3 cellular contexts compared by ENCODE assay signal in the genomic region with DNA sequence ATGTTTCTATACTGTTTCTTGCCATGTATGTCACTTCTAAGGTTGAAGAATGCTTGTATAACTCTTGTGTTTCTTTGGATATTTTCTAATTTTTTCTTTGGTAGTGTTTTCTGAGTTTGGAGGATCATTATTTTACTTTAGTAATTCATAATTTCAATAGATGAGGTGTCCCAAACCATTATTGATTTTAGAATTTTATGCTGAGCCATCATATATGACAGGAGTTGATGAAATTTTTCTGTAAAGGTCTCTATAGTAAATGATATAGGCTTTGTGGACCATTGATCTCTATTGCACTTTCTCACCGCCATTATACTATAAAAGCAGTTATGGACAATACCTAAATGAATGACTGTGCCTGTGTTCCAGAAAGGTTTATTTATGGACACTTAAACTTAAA.
A peak's percentile ranks its signal among the peaks of the same experiment; 100 is the strongest.
TF ChIP-seq lines count a peak whose summit lies in the region.

No MANE protein-coding gene starts in this region.

TF ChIP-seq in HepG2, 621 proteins besides CTCF, POLR2A, EP300 and RAD21:
- TF ChIP-seq STAT5B (CRISPR knock-in tag; IDR thresholded peaks at IDR 0.05) (no peak), HOXD1 (CRISPR knock-in tag; IDR thresholded peaks at IDR 0.05) (no peak), MAFF (IDR thresholded peaks at IDR 0.05; ENCODE audit: low read depth, low read length) (peak; percentile 80), AHR (CRISPR knock-in tag; IDR thresholded peaks at IDR 0.05) (no peak), MAFK (conservative IDR thresholded peaks at IDR 0.05 in 1 of 2, IDR thresholded peaks at IDR 0.05 in 1 of 2; ENCODE audit: low read length in 2 of 2) (peak; percentile 57 to 88; a peak in 3 of 4 replicates), ZNF747 (CRISPR knock-in tag; IDR thresholded peaks at IDR 0.05; ENCODE audit: borderline replicate concordance) (no peak), ARID4A (CRISPR knock-in tag; IDR thresholded peaks at IDR 0.05; ENCODE audit: borderline replicate concordance) (no peak)
- TF ChIP-seq, protein P1, sequence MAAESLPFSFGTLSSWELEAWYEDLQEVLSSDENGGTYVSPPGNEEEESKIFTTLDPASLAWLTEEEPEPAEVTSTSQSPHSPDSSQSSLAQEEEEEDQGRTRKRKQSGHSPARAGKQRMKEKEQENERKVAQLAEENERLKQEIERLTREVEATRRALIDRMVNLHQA (CRISPR knock-in tag; IDR thresholded peaks at IDR 0.05): no peak
- TF ChIP-seq, protein P2, sequence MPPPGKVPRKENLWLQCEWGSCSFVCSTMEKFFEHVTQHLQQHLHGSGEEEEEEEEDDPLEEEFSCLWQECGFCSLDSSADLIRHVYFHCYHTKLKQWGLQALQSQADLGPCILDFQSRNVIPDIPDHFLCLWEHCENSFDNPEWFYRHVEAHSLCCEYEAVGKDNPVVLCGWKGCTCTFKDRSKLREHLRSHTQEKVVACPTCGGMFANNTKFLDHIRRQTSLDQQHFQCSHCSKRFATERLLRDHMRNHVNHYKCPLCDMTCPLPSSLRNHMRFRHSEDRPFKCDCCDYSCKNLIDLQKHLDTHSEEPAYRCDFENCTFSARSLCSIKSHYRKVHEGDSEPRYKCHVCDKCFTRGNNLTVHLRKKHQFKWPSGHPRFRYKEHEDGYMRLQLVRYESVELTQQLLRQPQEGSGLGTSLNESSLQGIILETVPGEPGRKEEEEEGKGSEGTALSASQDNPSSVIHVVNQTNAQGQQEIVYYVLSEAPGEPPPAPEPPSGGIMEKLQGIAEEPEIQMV (CRISPR knock-in tag; IDR thresholded peaks at IDR 0.05; ENCODE audit: low read depth): no peak

TF ChIP-seq in IMR-90, 13 proteins besides CTCF, POLR2A, EP300 and RAD21:
- no peak for TF ChIP-seq MXI1 (IDR thresholded peaks at IDR 0.05; ENCODE audit: borderline replicate concordance, low read depth, low read length)
- TF ChIP-seq RCOR1 (IDR thresholded peaks at IDR 0.05; ENCODE audit: insufficient replicate concordance, low read length): no peak
- TF ChIP-seq MAZ (IDR thresholded peaks at IDR 0.05; ENCODE audit: borderline replicate concordance, low read depth, low read length): no peak
- peak; percentile 81 for TF ChIP-seq MAFK (IDR thresholded peaks at IDR 0.05; ENCODE audit: low read depth, low read length)

TF ChIP-seq in H1, 55 proteins besides CTCF, POLR2A, EP300 and RAD21:
- TF ChIP-seq MAFK (IDR thresholded peaks at IDR 0.05; ENCODE audit: low read depth, low read length): peak; percentile 5; the same call in 1 of the 2 replicates
- no peak for TF ChIP-seq TAF7 (optimal IDR thresholded peaks at IDR 0.05; ENCODE audit: borderline replicate concordance, low read depth, low read length)
